In the genomic region with DNA sequence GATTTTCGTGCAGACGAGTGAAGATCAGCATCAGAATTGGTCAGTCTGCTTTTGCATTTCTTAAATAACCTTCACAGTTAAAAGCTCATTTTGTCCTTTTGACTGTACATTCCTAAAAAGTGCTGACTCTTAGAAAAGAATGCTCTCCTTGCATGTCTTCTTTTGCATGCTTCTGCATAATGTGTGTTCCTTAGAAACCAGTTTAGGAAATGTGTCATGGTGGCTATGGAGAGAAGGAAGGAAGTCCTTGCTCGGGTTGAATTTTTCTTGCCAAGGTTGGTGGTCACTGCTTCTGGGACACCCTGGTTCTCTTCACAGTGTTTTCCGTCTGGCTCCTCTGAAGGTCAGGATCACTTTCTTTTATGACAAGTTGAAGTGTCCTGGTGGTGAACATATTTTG, we compare ENCODE assay signal across 12 cellular contexts. TPM values are rescaled to one million over a fixed set of nuclear protein-coding genes. Genes with fewer than 3 reads are reported as not detected.
DNase-seq lines count a peak whose midpoint lies in the region; ATAC-seq, FAIRE-seq and TF ChIP-seq lines count a peak whose summit lies in the region.
"Had no signal": no experiment of that assay in that cellular context is flagged by ENCODE, and none has a peak within 500 bp of the region (broad histone marks: within the 10 kb centered on the region; RNA-seq: fewer than 3 reads in every experiment).

No MANE protein-coding gene starts in this region.

- H3K9me3 ChIP-seq in GM23248 (ENCODE audit: low read depth), result no peaks in the 10 kb centered on the region

- H3K9ac ChIP-seq in GM23248, result no peak overlapping the region

- in situ Hi-C loops in GM23248 (cut with MboI), result no loop called here

- peaks cover 65% of the 10 kb centered on the region for H3K4me1 Mint-ChIP-seq in activated naive CD4-positive, alpha-beta T cell treated with anti-CD3 and anti-CD28 coated beads for 36 hours (ENCODE audit: low read depth)

- H3F3A ChIP-seq in GM23248 (ENCODE audit: insufficient read depth), result peaks cover 15% of the 10 kb centered on the region

- TF ChIP-seq POLR2A in GM12892 (IDR thresholded peaks at IDR 0.05; ENCODE audit: low read depth, low read length), result no peak

- peak; percentile 24 for DNase-seq in GM23248
- DNase-seq in choroid plexus epithelial cell (ENCODE audit: low read depth), result peak; percentile 39
- no peak for DNase-seq in left lobe of liver (ENCODE audit: low spot score)
- DNase-seq in activated naive CD4-positive, alpha-beta T cell treated with anti-CD3 and anti-CD28 coated beads for 36 hours, result no peak
- no peak for DNase-seq in HT-29 (ENCODE audit: low spot score)
- no peak for DNase-seq in GM12892 (ENCODE audit: insufficient read length)
- DNase-seq: NCI-H1694, NCI-H82 had no signal

- H3K79me2 ChIP-seq in GM23248 (ENCODE audit: insufficient read depth), result peaks cover 100% of the 10 kb centered on the region

- H4K20me1 ChIP-seq in GM23248 (ENCODE audit: insufficient read depth), result peaks cover 12% of the 10 kb centered on the region

- peaks cover 20% of the 10 kb centered on the region for H3K4me1 ChIP-seq in GM23248 (ENCODE audit: insufficient read depth)

- intact Hi-C loops in activated naive CD4-positive, alpha-beta T cell treated with anti-CD3 and anti-CD28 coated beads for 36 hours (cut with micrococcal nuclease), result no loop called here

- 76 to 81% methylated on average over 4 of the region's 4 CpGs for WGBS in GM23248 (ENCODE audit: low coverage in 1 of 2, low lambda C conversion rate in 2 of 2, missing lambda C conversion rate in 2 of 2), 2 experiments

- H3K27me3 ChIP-seq in GM23248 (replicated peaks; ENCODE audit: insufficient read depth), result no peaks in the 10 kb centered on the region

- H3K27ac ChIP-seq in GM23248 (no peak overlapping the region), skin epidermis (peak overlapping the region in 13 of 21 experiments; percentile 8 to 80 (median 57))

- H3K4me3 Mint-ChIP-seq in activated naive CD4-positive, alpha-beta T cell treated with anti-CD3 and anti-CD28 coated beads for 36 hours, result no peak overlapping the region
- H3K4me3 Mint-ChIP-seq: activated naive CD4-positive, alpha-beta T cell treated with anti-CD3 and anti-CD28 coated beads, Interleukin-2, amount 50 U/mL, for 24 hours had no signal

- H3K4me3 ChIP-seq in GM23248, result no peak overlapping the region
- no peak overlapping the region for H3K4me3 ChIP-seq in choroid plexus epithelial cell (ENCODE audit: low read depth, low read length)
- H3K4me3 ChIP-seq in skin epidermis, result no peak overlapping the region

- H3K27ac Mint-ChIP-seq in activated naive CD4-positive, alpha-beta T cell treated with anti-CD3 and anti-CD28 coated beads for 36 hours, result no peak overlapping the region
- H3K27ac Mint-ChIP-seq: activated naive CD4-positive, alpha-beta T cell treated with anti-CD3 and anti-CD28 coated beads, Interleukin-2, amount 50 U/mL, for 24 hours; IgD-negative memory B cell had no signal

- FAIRE-seq in GM12892 (lab: Jason Lieb, UNC), result no peak

- no peak for TF ChIP-seq CTCF in choroid plexus epithelial cell (conservative IDR thresholded peaks at IDR 0.05; ENCODE audit: low read depth, low read length)

- no peaks in the 10 kb centered on the region for H3K36me3 ChIP-seq in GM23248 (ENCODE audit: low read depth)

- CTCF ChIA-PET in activated naive CD4-positive, alpha-beta T cell treated with anti-CD3 and anti-CD28 coated beads for 36 hours (lab: Charles Lee), result no interaction called here

- H3K9me3 Mint-ChIP-seq in activated naive CD4-positive, alpha-beta T cell treated with anti-CD3 and anti-CD28 coated beads for 36 hours, result no peaks in the 10 kb centered on the region
- H3K9me3 Mint-ChIP-seq: activated naive CD4-positive, alpha-beta T cell treated with anti-CD3 and anti-CD28 coated beads, Interleukin-2, amount 50 U/mL, for 24 hours; IgD-negative memory B cell had no signal

- ATAC-seq in left lobe of liver (peak; percentile 7), GM21367 (IDR thresholded peaks at IDR 0.05; ENCODE audit: unreplicated experiment) (no peak)

- H3K4me2 ChIP-seq in GM23248 (ENCODE audit: unreplicated experiment), result no peak overlapping the region

- peaks cover 3% of the 10 kb centered on the region for H3K36me3 Mint-ChIP-seq in activated naive CD4-positive, alpha-beta T cell treated with anti-CD3 and anti-CD28 coated beads for 36 hours (ENCODE audit: low read depth)

- no peak overlapping the region for H2AFZ ChIP-seq in GM23248

- H3K9me2 ChIP-seq in GM23248 (ENCODE audit: insufficient read depth), result no peaks in the 10 kb centered on the region

- no peaks in the 10 kb centered on the region for H3K27me3 Mint-ChIP-seq in activated naive CD4-positive, alpha-beta T cell treated with anti-CD3 and anti-CD28 coated beads for 36 hours (ENCODE audit: low read depth)
- H3K27me3 Mint-ChIP-seq: activated naive CD4-positive, alpha-beta T cell treated with anti-CD3 and anti-CD28 coated beads, Interleukin-2, amount 50 U/mL, for 24 hours; IgD-negative memory B cell had no signal

RNA-seq across cellular contexts. Expression of a gene that starts 6.8 kb away (rescaled TPM):
- total RNA-seq in GM23248 (2014; rRNA removed; shearing (Covaris generic)), result 32.2 and 38.3 TPM in 2 replicates
- polyA plus RNA-seq in GM23248 (2016; fragmentation: Nextera tagmentation; extraction: Ambion mirVana), result 27.5 and 31.1 TPM in 2 replicates
- 53.7 TPM for total RNA-seq in left lobe of liver
- 10 to 100 TPM; 34.6 to 36.6 TPM for total RNA-seq in activated naive CD4-positive, alpha-beta T cell treated with anti-CD3 and anti-CD28 coated beads for 36 hours
- 38.5 and 46.6 TPM in 2 replicates for total RNA-seq in HT-29 (2014; rRNA removed; shearing (Covaris generic))
- 20.5 TPM for polyA plus RNA-seq in GM12892 (2012; ENCODE audit: missing spikeins)

RNA-seq across cellular contexts. Expression of a gene that starts 21.8 kb away (rescaled TPM):
- 72.3 and 91.9 TPM in 2 replicates for total RNA-seq in GM23248 (2014; rRNA removed; shearing (Covaris generic))
- polyA plus RNA-seq in GM23248 (2016; fragmentation: Nextera tagmentation; extraction: Ambion mirVana), result 202 and 215 TPM in 2 replicates
- total RNA-seq in left lobe of liver, result 146 TPM
- total RNA-seq in activated naive CD4-positive, alpha-beta T cell treated with anti-CD3 and anti-CD28 coated beads for 36 hours, result 10 to 100 TPM; 51.8 to 56.3 TPM
- 68.2 and 80.6 TPM in 2 replicates for total RNA-seq in HT-29 (2014; rRNA removed; shearing (Covaris generic))
- polyA plus RNA-seq in GM12892 (2012; ENCODE audit: missing spikeins), result 30.8 TPM

Comparison
In these comparisons a context has a peak if more than half of its experiments do, and no peak if none do; other contexts are left out.
1. DNase-seq: peak in GM23248 (single experiment) and choroid plexus epithelial cell (single experiment); none in left lobe of liver (single experiment), activated naive CD4-positive, alpha-beta T cell treated with anti-CD3 and anti-CD28 coated beads for 36 hours (single experiment), HT-29 (single experiment) and GM12892 (single experiment).